ENCODE assay signal across 35 cellular contexts in the genomic region with DNA sequence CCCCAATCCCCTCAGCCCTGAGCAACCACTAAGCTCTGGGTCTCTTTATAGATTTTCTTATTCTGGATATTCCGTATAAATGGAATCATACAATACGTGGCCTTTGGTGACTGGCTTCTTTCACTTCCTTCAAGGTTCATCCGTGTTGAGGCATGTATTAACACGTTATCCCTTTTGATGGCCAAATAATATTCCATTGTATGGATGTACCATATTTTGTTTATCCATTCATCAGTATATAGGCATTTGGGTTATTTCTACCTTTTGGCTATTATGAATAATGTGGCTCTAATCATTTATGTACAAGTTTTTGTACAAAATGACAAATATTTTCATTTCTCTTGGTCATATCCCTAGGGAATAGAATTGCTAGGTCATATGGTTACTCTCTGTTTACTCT.
"Had no signal": no experiment of that assay in that cellular context is flagged by ENCODE, and none has a peak within 500 bp of the region (broad histone marks: within the 10 kb centered on the region; RNA-seq: fewer than 3 reads in every experiment).

No MANE protein-coding gene starts in this region.

- H3K4me3 ChIP-seq: MG63 had no signal

- H3K36me3 ChIP-seq: MG63 had no signal

- DNase-seq: Karpas-422, Kasumi-1, MG63, MM.1S, MV-4-11, NCI-H1048, NCI-H1092, NCI-H1092 treated with DMSO at 0.1 percent for 48 hours, NCI-H1105, NCI-H1105 treated with DMSO at 0.1 percent for 48 hours, NCI-H1417, NCI-H1417 treated with DMSO at 0.1 percent for 48 hours, NCI-H1436, NCI-H1436 treated with DMSO at 0.1 percent for 48 hours, NCI-H146, NCI-H1694, NCI-H1694 treated with DMSO at 0.1 percent for 48 hours, NCI-H187, NCI-H187 treated with DMSO at 0.1 percent for 48 hours, NCI-H1930, NCI-H2029, NCI-H2029 treated with DMSO at 0.1 percent for 48 hours, NCI-H2081, NCI-H2081 treated with DMSO at 0.1 percent for 48 hours, NCI-H2107, NCI-H2171, NCI-H2171 treated with DMSO at 0.1 percent for 48 hours, NCI-H2227 treated with DMSO at 0.1 percent for 48 hours, NCI-H226, NCI-H345, NCI-H446, NCI-H446 treated with DMSO at 0.1 percent for 48 hours, NCI-H510A, NCI-H510A treated with DMSO at 0.1 percent for 48 hours, NCI-H524 had no signal
